Comparison of ENCODE assay signal across 1 cellular context in genomic region chr2:48343571-48344440, GRCh38.
TF ChIP-seq lines count a peak whose summit lies in the region.

No MANE protein-coding gene starts in this region.

TF ChIP-seq in HepG2, 621 proteins besides CTCF, POLR2A, EP300 and RAD21 (continued from another document and continues in another):
- TF ChIP-seq KMT2A (CRISPR knock-in tag; IDR thresholded peaks at IDR 0.05) = no peak; the same call in 1 of the 2 replicates
- no peak for TF ChIP-seq ZNF598 (CRISPR knock-in tag; IDR thresholded peaks at IDR 0.05; ENCODE audit: borderline replicate concordance)
- peak; percentile 52 for TF ChIP-seq TEAD3 (CRISPR knock-in tag; optimal IDR thresholded peaks at IDR 0.05; ENCODE audit: borderline replicate concordance)
- TF ChIP-seq HDAC6 (IDR thresholded peaks at IDR 0.05; ENCODE audit: low read depth, low read length) = no peak
- TF ChIP-seq IKZF1 (IDR thresholded peaks at IDR 0.05) = no peak
- TF ChIP-seq AFF4 (CRISPR knock-in tag; IDR thresholded peaks at IDR 0.05) = no peak
- no peak for TF ChIP-seq ZNF644 (CRISPR knock-in tag; IDR thresholded peaks at IDR 0.05; ENCODE audit: low read depth)
- no peak for TF ChIP-seq KDM2A (CRISPR knock-in tag; IDR thresholded peaks at IDR 0.05; ENCODE audit: borderline replicate concordance, low read depth)
- TF ChIP-seq, protein P1, sequence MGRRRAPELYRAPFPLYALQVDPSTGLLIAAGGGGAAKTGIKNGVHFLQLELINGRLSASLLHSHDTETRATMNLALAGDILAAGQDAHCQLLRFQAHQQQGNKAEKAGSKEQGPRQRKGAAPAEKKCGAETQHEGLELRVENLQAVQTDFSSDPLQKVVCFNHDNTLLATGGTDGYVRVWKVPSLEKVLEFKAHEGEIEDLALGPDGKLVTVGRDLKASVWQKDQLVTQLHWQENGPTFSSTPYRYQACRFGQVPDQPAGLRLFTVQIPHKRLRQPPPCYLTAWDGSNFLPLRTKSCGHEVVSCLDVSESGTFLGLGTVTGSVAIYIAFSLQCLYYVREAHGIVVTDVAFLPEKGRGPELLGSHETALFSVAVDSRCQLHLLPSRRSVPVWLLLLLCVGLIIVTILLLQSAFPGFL (CRISPR knock-in tag; IDR thresholded peaks at IDR 0.05) = no peak
- no peak for TF ChIP-seq PHF8 (CRISPR knock-in tag; IDR thresholded peaks at IDR 0.05)
- TF ChIP-seq NONO (IDR thresholded peaks at IDR 0.05) = no peak
- TF ChIP-seq NONO (CRISPR knock-in tag; conservative IDR thresholded peaks at IDR 0.05) = no peak
- no peak for TF ChIP-seq MTF1 (CRISPR knock-in tag; IDR thresholded peaks at IDR 0.05)
- TF ChIP-seq IRF2 (CRISPR knock-in tag; IDR thresholded peaks at IDR 0.05) = no peak
- no peak for TF ChIP-seq ZNF878 (CRISPR knock-in tag; IDR thresholded peaks at IDR 0.05)
- no peak for TF ChIP-seq MAZ (IDR thresholded peaks at IDR 0.05; ENCODE audit: borderline replicate concordance, low read depth, low read length)
- TF ChIP-seq MAZ (CRISPR knock-in tag; IDR thresholded peaks at IDR 0.05; ENCODE audit: low read depth) = no peak
- TF ChIP-seq ZNF224 (CRISPR knock-in tag; IDR thresholded peaks at IDR 0.05) = no peak
- no peak for TF ChIP-seq FOSL1 (CRISPR knock-in tag; IDR thresholded peaks at IDR 0.05; ENCODE audit: borderline replicate concordance)
- TF ChIP-seq ZNF484 (CRISPR knock-in tag; IDR thresholded peaks at IDR 0.05; ENCODE audit: borderline replicate concordance, low read depth) = no peak
- TF ChIP-seq ZFAT (CRISPR knock-in tag; conservative IDR thresholded peaks at IDR 0.05) = no peak
- no peak; the same call in 1 of the 2 replicates for TF ChIP-seq KDM6A (CRISPR knock-in tag; IDR thresholded peaks at IDR 0.05; ENCODE audit: low read depth)
- TF ChIP-seq SAFB2 (CRISPR knock-in tag; IDR thresholded peaks at IDR 0.05; ENCODE audit: borderline replicate concordance, low read depth) = no peak
- TF ChIP-seq ZNF350 (CRISPR knock-in tag; IDR thresholded peaks at IDR 0.05; ENCODE audit: borderline replicate concordance, low read depth) = no peak
- no peak for TF ChIP-seq RFX1 (IDR thresholded peaks at IDR 0.05)
- no peak for TF ChIP-seq CHD2 (IDR thresholded peaks at IDR 0.05; ENCODE audit: low read depth, low read length)
- TF ChIP-seq EZH2 (conservative IDR thresholded peaks at IDR 0.05; ENCODE audit: low read depth, low read length) = no peak
- TF ChIP-seq PHF21A (CRISPR knock-in tag; IDR thresholded peaks at IDR 0.05) = no peak
- no peak for TF ChIP-seq KDM4B (CRISPR knock-in tag; IDR thresholded peaks at IDR 0.05)
- TF ChIP-seq FIP1L1 (IDR thresholded peaks at IDR 0.05; ENCODE audit: borderline replicate concordance, insufficient read depth, low read depth, low read length) = no peak
- TF ChIP-seq EED (CRISPR knock-in tag; IDR thresholded peaks at IDR 0.05) = no peak
- peak; percentile 59; the same call in 1 of the 2 replicates for TF ChIP-seq RCOR2 (CRISPR knock-in tag; IDR thresholded peaks at IDR 0.05)
- no peak for TF ChIP-seq ZNF530 (CRISPR knock-in tag; IDR thresholded peaks at IDR 0.05; ENCODE audit: low read depth)
- TF ChIP-seq HCFC1 (IDR thresholded peaks at IDR 0.05; ENCODE audit: low read depth, low read length) = no peak
- no peak for TF ChIP-seq ZNF329 (CRISPR knock-in tag; IDR thresholded peaks at IDR 0.05; ENCODE audit: low read depth)
- no peak for TF ChIP-seq ELF1 (CRISPR knock-in tag; IDR thresholded peaks at IDR 0.05)
- TF ChIP-seq ATF7 (IDR thresholded peaks at IDR 0.05) = no peak
- no peak for TF ChIP-seq ATF7 (CRISPR knock-in tag; IDR thresholded peaks at IDR 0.05)
- TF ChIP-seq ZNF510 (CRISPR knock-in tag; IDR thresholded peaks at IDR 0.05; ENCODE audit: low read depth) = no peak
- no peak for TF ChIP-seq ZNF619 (CRISPR knock-in tag; IDR thresholded peaks at IDR 0.05)
- TF ChIP-seq ZNF713 (CRISPR knock-in tag; IDR thresholded peaks at IDR 0.05) = no peak
- TF ChIP-seq DMAP1 (CRISPR knock-in tag; IDR thresholded peaks at IDR 0.05) = no peak; the same call in 1 of the 2 replicates
- TF ChIP-seq JARID2 (CRISPR knock-in tag; IDR thresholded peaks at IDR 0.05; ENCODE audit: insufficient replicate concordance) = no peak
- 0 out of 2 replicates have a peak, but pooled peaks have one; percentile 30 for TF ChIP-seq THYN1 (CRISPR knock-in tag; IDR thresholded peaks at IDR 0.05; ENCODE audit: borderline replicate concordance, low read depth)
- TF ChIP-seq, protein P2, sequence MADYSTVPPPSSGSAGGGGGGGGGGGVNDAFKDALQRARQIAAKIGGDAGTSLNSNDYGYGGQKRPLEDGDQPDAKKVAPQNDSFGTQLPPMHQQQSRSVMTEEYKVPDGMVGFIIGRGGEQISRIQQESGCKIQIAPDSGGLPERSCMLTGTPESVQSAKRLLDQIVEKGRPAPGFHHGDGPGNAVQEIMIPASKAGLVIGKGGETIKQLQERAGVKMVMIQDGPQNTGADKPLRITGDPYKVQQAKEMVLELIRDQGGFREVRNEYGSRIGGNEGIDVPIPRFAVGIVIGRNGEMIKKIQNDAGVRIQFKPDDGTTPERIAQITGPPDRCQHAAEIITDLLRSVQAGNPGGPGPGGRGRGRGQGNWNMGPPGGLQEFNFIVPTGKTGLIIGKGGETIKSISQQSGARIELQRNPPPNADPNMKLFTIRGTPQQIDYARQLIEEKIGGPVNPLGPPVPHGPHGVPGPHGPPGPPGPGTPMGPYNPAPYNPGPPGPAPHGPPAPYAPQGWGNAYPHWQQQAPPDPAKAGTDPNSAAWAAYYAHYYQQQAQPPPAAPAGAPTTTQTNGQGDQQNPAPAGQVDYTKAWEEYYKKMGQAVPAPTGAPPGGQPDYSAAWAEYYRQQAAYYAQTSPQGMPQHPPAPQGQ (CRISPR knock-in tag; IDR thresholded peaks at IDR 0.05; ENCODE audit: borderline replicate concordance) = no peak
- TF ChIP-seq ZNF460 (CRISPR knock-in tag; IDR thresholded peaks at IDR 0.05; ENCODE audit: borderline replicate concordance) = no peak
- no peak for TF ChIP-seq ZNF251 (CRISPR knock-in tag; IDR thresholded peaks at IDR 0.05)
- no peak for TF ChIP-seq SIN3B (IDR thresholded peaks at IDR 0.05; ENCODE audit: low read length)
- TF ChIP-seq CSRNP2 (CRISPR knock-in tag; conservative IDR thresholded peaks at IDR 0.05; ENCODE audit: low read depth) = no peak
- TF ChIP-seq ZNF513 (CRISPR knock-in tag; conservative IDR thresholded peaks at IDR 0.05) = no peak
- no peak for TF ChIP-seq ZNF567 (CRISPR knock-in tag; IDR thresholded peaks at IDR 0.05; ENCODE audit: borderline replicate concordance)
- no peak for TF ChIP-seq RFX3 (CRISPR knock-in tag; IDR thresholded peaks at IDR 0.05)
- TF ChIP-seq ZNF782 (CRISPR knock-in tag; IDR thresholded peaks at IDR 0.05; ENCODE audit: borderline replicate concordance) = no peak
- no peak for TF ChIP-seq HMG20B (CRISPR knock-in tag; conservative IDR thresholded peaks at IDR 0.05)
- no peak for TF ChIP-seq ZNF775 (CRISPR knock-in tag; IDR thresholded peaks at IDR 0.05; ENCODE audit: borderline replicate concordance)
- TF ChIP-seq, protein P3, sequence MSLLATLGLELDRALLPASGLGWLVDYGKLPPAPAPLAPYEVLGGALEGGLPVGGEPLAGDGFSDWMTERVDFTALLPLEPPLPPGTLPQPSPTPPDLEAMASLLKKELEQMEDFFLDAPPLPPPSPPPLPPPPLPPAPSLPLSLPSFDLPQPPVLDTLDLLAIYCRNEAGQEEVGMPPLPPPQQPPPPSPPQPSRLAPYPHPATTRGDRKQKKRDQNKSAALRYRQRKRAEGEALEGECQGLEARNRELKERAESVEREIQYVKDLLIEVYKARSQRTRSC (CRISPR knock-in tag; IDR thresholded peaks at IDR 0.05; ENCODE audit: low read depth) = no peak
- TF ChIP-seq ZNF274 (CRISPR knock-in tag; IDR thresholded peaks at IDR 0.05) = no peak
- TF ChIP-seq RNF2 (conservative IDR thresholded peaks at IDR 0.05; ENCODE audit: low read depth) = no peak
- no peak for TF ChIP-seq NFE2L1 (CRISPR knock-in tag; IDR thresholded peaks at IDR 0.05; ENCODE audit: borderline replicate concordance)
- TF ChIP-seq, protein P4, sequence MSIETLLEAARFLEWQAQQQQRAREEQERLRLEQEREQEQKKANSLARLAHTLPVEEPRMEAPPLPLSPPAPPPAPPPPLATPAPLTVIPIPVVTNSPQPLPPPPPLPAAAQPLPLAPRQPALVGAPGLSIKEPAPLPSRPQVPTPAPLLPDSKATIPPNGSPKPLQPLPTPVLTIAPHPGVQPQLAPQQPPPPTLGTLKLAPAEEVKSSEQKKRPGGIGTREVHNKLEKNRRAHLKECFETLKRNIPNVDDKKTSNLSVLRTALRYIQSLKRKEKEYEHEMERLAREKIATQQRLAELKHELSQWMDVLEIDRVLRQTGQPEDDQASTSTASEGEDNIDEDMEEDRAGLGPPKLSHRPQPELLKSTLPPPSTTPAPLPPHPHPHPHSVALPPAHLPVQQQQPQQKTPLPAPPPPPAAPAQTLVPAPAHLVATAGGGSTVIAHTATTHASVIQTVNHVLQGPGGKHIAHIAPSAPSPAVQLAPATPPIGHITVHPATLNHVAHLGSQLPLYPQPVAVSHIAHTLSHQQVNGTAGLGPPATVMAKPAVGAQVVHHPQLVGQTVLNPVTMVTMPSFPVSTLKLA (IDR thresholded peaks at IDR 0.05) = no peak
- TF ChIP-seq ZNF225 (CRISPR knock-in tag; IDR thresholded peaks at IDR 0.05) = no peak
- no peak for TF ChIP-seq ZNF816 (CRISPR knock-in tag; IDR thresholded peaks at IDR 0.05; ENCODE audit: borderline replicate concordance)
- TF ChIP-seq ZNF720 (CRISPR knock-in tag; IDR thresholded peaks at IDR 0.05) = no peak
- TF ChIP-seq FOXA1 (IDR thresholded peaks at IDR 0.05) = no peak
- TF ChIP-seq FOXA1 (CRISPR knock-in tag; IDR thresholded peaks at IDR 0.05) = peak; percentile 84
- TF ChIP-seq, protein P5, sequence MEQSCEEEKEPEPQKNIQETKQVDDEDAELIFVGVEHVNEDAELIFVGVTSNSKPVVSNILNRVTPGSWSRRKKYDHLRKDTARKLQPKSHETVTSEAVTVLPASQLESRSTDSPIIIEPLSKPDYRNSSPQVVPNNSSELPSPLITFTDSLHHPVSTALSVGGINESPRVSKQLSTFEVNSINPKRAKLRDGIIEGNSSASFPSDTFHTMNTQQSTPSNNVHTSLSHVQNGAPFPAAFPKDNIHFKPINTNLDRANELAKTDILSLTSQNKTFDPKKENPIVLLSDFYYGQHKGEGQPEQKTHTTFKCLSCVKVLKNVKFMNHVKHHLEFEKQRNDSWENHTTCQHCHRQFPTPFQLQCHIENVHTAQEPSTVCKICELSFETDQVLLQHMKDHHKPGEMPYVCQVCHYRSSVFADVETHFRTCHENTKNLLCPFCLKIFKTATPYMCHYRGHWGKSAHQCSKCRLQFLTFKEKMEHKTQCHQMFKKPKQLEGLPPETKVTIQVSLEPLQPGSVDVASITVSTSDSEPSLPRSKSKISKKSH (CRISPR knock-in tag; IDR thresholded peaks at IDR 0.05; ENCODE audit: borderline replicate concordance) = no peak
- TF ChIP-seq MBNL3 (CRISPR knock-in tag; conservative IDR thresholded peaks at IDR 0.05) = no peak
